Comparison of ENCODE assay signal across 8 cellular contexts in genomic region chr21:37582613-37583012, GRCh38.
DNase-seq lines count a peak whose midpoint lies in the region; ATAC-seq, FAIRE-seq and TF ChIP-seq lines count a peak whose summit lies in the region.

No MANE protein-coding gene starts in this region.

- no peaks in the 10 kb centered on the region for H4K20me1 ChIP-seq in GM23248 (ENCODE audit: insufficient read depth)

- TF ChIP-seq CTCF in ovary (IDR thresholded peaks at IDR 0.05): peak; percentile 32 to 69 (median 46)

- H3K36me3 ChIP-seq in GM23248 (ENCODE audit: low read depth) (no peaks in the 10 kb centered on the region), ovary (no peaks in the 10 kb centered on the region)

- H3K27ac ChIP-seq in GM23248 (no peak overlapping the region), ovary (no peak overlapping the region)

- H3K9me3 ChIP-seq in GM23248 (ENCODE audit: low read depth) (no peaks in the 10 kb centered on the region), ovary (no peaks in the 10 kb centered on the region)

- H3K4me3 ChIP-seq in GM23248 (no peak overlapping the region), ovary (no peak overlapping the region)

- no peaks in the 10 kb centered on the region for H3K9me2 ChIP-seq in GM23248 (ENCODE audit: insufficient read depth)

- ATAC-seq in esophagus mucosa: peak; percentile 81
- no peak for ATAC-seq in HG02938 (IDR thresholded peaks at IDR 0.05; ENCODE audit: unreplicated experiment)
- no peak for ATAC-seq in HG03097 (IDR thresholded peaks at IDR 0.05; ENCODE audit: low FRiP score, unreplicated experiment)
- ATAC-seq in HG03196 (IDR thresholded peaks at IDR 0.05; ENCODE audit: unreplicated experiment): no peak

- H3K27me3 ChIP-seq in GM23248 (replicated peaks; ENCODE audit: insufficient read depth): no peaks in the 10 kb centered on the region
- no peaks in the 10 kb centered on the region for H3K27me3 ChIP-seq in ovary

- TF ChIP-seq EP300 in ovary (IDR thresholded peaks at IDR 0.05): no peak

- DNase-seq in Ammon's horn (ENCODE audit: low spot score): peak; percentile 32
- peak; percentile 64 for DNase-seq in GM23248
- peak; percentile 38 for DNase-seq in RCC 7860 (ENCODE audit: low spot score)
- DNase-seq in ovary: peak in 4 of 5 donors; percentile 15 to 38 (median 34)

- no peak overlapping the region for H2AFZ ChIP-seq in GM23248

- H3K4me1 ChIP-seq in GM23248 (ENCODE audit: insufficient read depth) (no peaks in the 10 kb centered on the region), ovary (ENCODE audit: insufficient read depth) (no peaks in the 10 kb centered on the region)

- in situ Hi-C loops in GM23248 (cut with MboI): no loop called here

- no peak overlapping the region for H3K9ac ChIP-seq in GM23248

- H3K4me2 ChIP-seq in GM23248 (ENCODE audit: unreplicated experiment): no peak overlapping the region

- intact Hi-C loops in ovary (cut with DNase I): no loop called here

- WGBS in GM23248 (ENCODE audit: low coverage in 1 of 2, low lambda C conversion rate in 2 of 2, missing lambda C conversion rate in 2 of 2), 2 experiments: 39 to 53% methylated on average over 5 of the region's 5 CpGs
- WGBS in ovary, 3 donors: 29 to 49% (median 38%) methylated on average over 5 of the region's 5 CpGs

- no peak for FAIRE-seq in RCC 7860 (lab: Jason Lieb, UNC)

- no peak for TF ChIP-seq POLR2A in ovary (IDR thresholded peaks at IDR 0.05)

- no peaks in the 10 kb centered on the region for H3K79me2 ChIP-seq in GM23248 (ENCODE audit: insufficient read depth)

- H3F3A ChIP-seq in GM23248 (ENCODE audit: insufficient read depth): no peaks in the 10 kb centered on the region
